In genomic region chr3:79361748-79362378, GRCh38 we compare ENCODE assay signal across 8 cellular contexts.
DNase-seq lines count a peak whose midpoint lies in the region; ATAC-seq and TF ChIP-seq lines count a peak whose summit lies in the region.

No MANE protein-coding gene starts in this region.

- peaks cover 0 to 3% (median 0%) of the 10 kb centered on the region in 4 donors for H3K4me1 ChIP-seq in tibial artery

- peak; percentile 60 for ATAC-seq in GM21381 (IDR thresholded peaks at IDR 0.05; ENCODE audit: unreplicated experiment)
- ATAC-seq in GM19328 (IDR thresholded peaks at IDR 0.05; ENCODE audit: unreplicated experiment) = no peak
- no peak for ATAC-seq in GM21737 (IDR thresholded peaks at IDR 0.05; ENCODE audit: unreplicated experiment)

- no peaks in the 10 kb centered on the region for H3K9me3 ChIP-seq in tibial artery

- H3K36me3 ChIP-seq in tibial artery = no peaks in the 10 kb centered on the region

- intact Hi-C loops in tibial artery (cut with DNase I; ENCODE audit: low total_unique reads) = no loop called here

- DNase-seq in DMS53 (lab: John Stamatoyannopoulos, UW) (peak; percentile 47), LHCN-M2 (ENCODE audit: low read depth) (peak; percentile 48), SW480 (ENCODE audit: low spot score) (peak; percentile 52), glomerular visceral epithelial cell (ENCODE audit: extremely low spot score) (peak; percentile 42), tibial artery (no peak)

- no peak overlapping the region for H3K4me3 ChIP-seq in tibial artery

- H3K27ac ChIP-seq in tibial artery = no peak overlapping the region

- peak; percentile 32 to 61 for TF ChIP-seq CTCF in tibial artery (IDR thresholded peaks at IDR 0.05)

- no peaks in the 10 kb centered on the region for H3K27me3 ChIP-seq in tibial artery

Comparison
In these comparisons a context has a peak if more than half of its experiments do, and no peak if none do; other contexts are left out.
1. DNase-seq: peak in DMS53 (single experiment), LHCN-M2 (single experiment), SW480 (single experiment) and glomerular visceral epithelial cell (single experiment); none in tibial artery (0 of 2).